ENCODE assay signal across 37 cellular contexts in genomic region chr4:62717144-62717543, GRCh38.
"Had no signal": no experiment of that assay in that cellular context is flagged by ENCODE, and none has a peak within 500 bp of the region (broad histone marks: within the 10 kb centered on the region; RNA-seq: fewer than 3 reads in every experiment).

No MANE protein-coding gene starts in this region.

- DNase-seq: activated CD4-positive, alpha-beta memory T cell treated with anti-CD3 and anti-CD28 coated beads, Interleukin-2, amount 10 ng/mL, durations not matched to agents 7 days and 5 days; activated CD4-positive, alpha-beta T cell treated with anti-CD3 and anti-CD28 coated beads for 1 hour; activated CD4-positive, alpha-beta T cell treated with anti-CD3 and anti-CD28 coated beads for 48 hours; activated CD4-positive, CD25-positive, alpha-beta regulatory T cell; activated CD8-positive, alpha-beta memory T cell treated with anti-CD3 and anti-CD28 coated beads for 24 hours; activated CD8-positive, alpha-beta memory T cell treated with anti-CD3 and anti-CD28 coated beads, Interleukin-2, amount 10 ng/mL, durations not matched to agents 7 days and 5 days; activated CD8-positive, alpha-beta memory T cell treated with anti-CD3 and anti-CD28 coated beads, Interleukin-2, amount 50 U/mL, for 48 hours; activated effector memory CD4-positive, alpha-beta T cell treated with Interleukin-2 at 50 U/mL for 16 hours; activated naive CD4-positive, alpha-beta T cell; activated naive CD4-positive, alpha-beta T cell treated with anti-CD3 and anti-CD28 coated beads, Interleukin-2, amount 50 U/mL, for 16 hours; activated naive CD8-positive, alpha-beta T cell treated with anti-CD3 and anti-CD28 coated beads for 36 hours; activated T-cell treated with anti-CD3 and anti-CD28 coated beads, Interleukin-2, amount 50 U/mL, for 48 hours; amniotic stem cell; aorta; brain microvascular endothelial cell; central memory CD4-positive, alpha-beta T cell; Kasumi-1; KG1; MM.1S; MV-4-11; NCI-H1092; NCI-H146; NCI-H187; NCI-H2029 treated with DMSO at 0.1 percent for 48 hours; NCI-H2107; NCI-H2171; NCI-H510A treated with DMSO at 0.1 percent for 48 hours; NCI-H526 treated with DMSO at 0.1 percent for 48 hours; NCI-H82; NK-92 treated with Interleukin-12 subunit alpha and Interleukin-12 subunit beta, amount 100 ng/mL, for 24 hours; PC-9; SIG-M5; SW 1271; T1000; WERI-Rb-1 had no signal

- ATAC-seq: activated CD8-positive, alpha-beta memory T cell treated with anti-CD3 and anti-CD28 coated beads, Interleukin-2, amount 10 ng/mL, durations not matched to agents 7 days and 5 days; Right ventricle myocardium inferior; SK-N-SH treated with all-trans-retinoic acid at 6 μM for 48 hours had no signal
